9 cellular contexts compared by ENCODE assay signal in the genomic region with DNA sequence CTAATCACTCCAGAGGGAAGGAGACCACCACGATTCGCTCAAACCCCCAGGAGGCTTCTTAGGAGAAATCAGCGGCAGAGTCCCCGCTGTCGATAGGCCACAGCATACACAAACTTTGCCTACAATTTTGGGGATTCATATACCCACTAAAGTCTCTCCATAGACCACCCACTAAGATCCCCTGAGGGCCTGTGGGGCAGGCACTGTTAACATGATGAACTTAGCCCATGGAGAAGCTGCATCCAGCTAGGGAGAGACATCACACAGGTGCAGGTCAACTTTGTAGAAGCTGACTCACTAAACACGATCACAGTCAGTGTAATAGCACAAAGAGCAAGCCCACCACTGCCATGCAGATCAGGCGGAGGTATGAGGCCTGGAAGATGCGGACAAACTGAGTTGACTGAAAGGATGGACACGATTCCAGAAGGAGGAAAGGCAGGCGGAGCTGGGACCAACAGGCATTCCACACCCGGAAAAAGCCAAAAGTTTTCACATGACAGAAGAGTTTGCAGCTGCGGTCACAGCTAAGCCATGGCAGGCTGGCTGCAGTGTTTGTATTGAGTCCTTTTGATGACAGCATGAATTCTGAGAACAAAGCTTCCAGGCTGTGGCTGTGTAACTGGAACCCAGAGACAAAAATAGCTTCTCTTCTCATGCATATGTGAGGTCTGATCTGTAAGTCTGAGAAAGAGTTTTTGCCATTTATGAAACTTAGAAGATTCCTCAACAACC.
DNase-seq lines count a peak whose midpoint lies in the region; ATAC-seq, FAIRE-seq and TF ChIP-seq lines count a peak whose summit lies in the region.
"Had no signal": no experiment of that assay in that cellular context is flagged by ENCODE, and none has a peak within 500 bp of the region (broad histone marks: within the 10 kb centered on the region; RNA-seq: fewer than 3 reads in every experiment).

No MANE protein-coding gene starts in this region.

- dilution Hi-C loops in endothelial cell of umbilical vein (cut with MboI; ENCODE audit: extremely low pct_ligation_motif_present, low sequenced_read_pairs) = no loop called here

- H3K9me3 ChIP-seq in endothelial cell of umbilical vein (replicated peaks; ENCODE audit: control insufficient read depth, insufficient read depth, low read length) = no peaks in the 10 kb centered on the region

- H3K9me3 Mint-ChIP-seq in mesothelial cell of epicardium = no peaks in the 10 kb centered on the region

- TF ChIP-seq CTCF in endothelial cell of umbilical vein (IDR thresholded peaks at IDR 0.05; ENCODE audit: extremely low read depth in 1 of 2, insufficient read depth in 1 of 2, low read depth in 1 of 2, low read length in 2 of 2) (no peak), mesothelial cell of epicardium (IDR thresholded peaks at IDR 0.05; ENCODE audit: unreplicated experiment) (no peak)

- BruUV-seq in endothelial cell of umbilical vein (replicated peaks; lab: Mats Ljungman, UMichigan) = no TSS peak

- no peak overlapping the region for H3K27ac ChIP-seq in endothelial cell of umbilical vein (ENCODE audit: insufficient read depth, low read depth, low read length)

- DNase-seq in AG08395 (ENCODE audit: low spot score) = peak; percentile 72
- DNase-seq in NCI-H510A (lab: John Stamatoyannopoulos, UW) = peak; percentile 29
- peak; percentile 57 for DNase-seq in endothelial cell of umbilical vein (ENCODE audit: low read depth, low spot score)
- peak; percentile 43 to 52 for DNase-seq in lung microvascular endothelial cell (ENCODE audit: low read depth in 2 of 2)
- no peak for DNase-seq in HT-29 (ENCODE audit: low spot score)
- no peak for DNase-seq in mesothelial cell of epicardium (ENCODE audit: low spot score in 2 of 2, unreplicated experiment in 2 of 2)
- DNase-seq: activated CD8-positive, alpha-beta T cell treated with anti-CD3 and anti-CD28 coated beads, Interleukin-2, amount 10 ng/mL, durations not matched to agents 7 days and 5 days had no signal

- H3K4me1 Mint-ChIP-seq in mesothelial cell of epicardium = peaks cover 2% of the 10 kb centered on the region

- POLR2A ChIA-PET in endothelial cell of umbilical vein (lab: Charles Lee) = interaction anchor here (1.1 kb wide), 1 partner anchor 18 kb away, joined by 3 read pairs; no protein-coding TSS in a partner anchor

- no peak overlapping the region for H3K4me3 ChIP-seq in endothelial cell of umbilical vein (replicated peaks in 1 of 3; ENCODE audit: insufficient read depth in 1 of 3, low read depth in 1 of 3, low read length in 3 of 3)

- no peak for ATAC-seq in HG03521 (IDR thresholded peaks at IDR 0.05; ENCODE audit: unreplicated experiment)
- no peak for ATAC-seq in HG02970 (IDR thresholded peaks at IDR 0.05; ENCODE audit: low FRiP score, unreplicated experiment)
- ATAC-seq: activated CD8-positive, alpha-beta T cell treated with anti-CD3 and anti-CD28 coated beads, Interleukin-2, amount 10 ng/mL, durations not matched to agents 7 days and 5 days had no signal

- no peaks in the 10 kb centered on the region for H3K27me3 ChIP-seq in endothelial cell of umbilical vein (ENCODE audit: control insufficient read depth in 2 of 2, insufficient read depth in 2 of 2, low read length in 2 of 2)

- H3K4me1 ChIP-seq in endothelial cell of umbilical vein (ENCODE audit: control insufficient read depth, extremely low read depth, insufficient read depth, low read length) = peaks cover 23% of the 10 kb centered on the region

- no peaks in the 10 kb centered on the region for H3K79me2 ChIP-seq in endothelial cell of umbilical vein (ENCODE audit: control insufficient read depth, insufficient read depth, low read length)

- H3K27me3 Mint-ChIP-seq in mesothelial cell of epicardium (ENCODE audit: low read depth) = no peaks in the 10 kb centered on the region

- no peaks in the 10 kb centered on the region for H3K36me3 Mint-ChIP-seq in mesothelial cell of epicardium

- no peak overlapping the region for H3K4me2 ChIP-seq in endothelial cell of umbilical vein (ENCODE audit: insufficient read depth, low read length)

- H3K36me3 ChIP-seq in endothelial cell of umbilical vein (ENCODE audit: control insufficient read depth in 2 of 2, extremely low read depth in 1 of 2, insufficient read depth in 2 of 2, low read length in 2 of 2) = no peaks in the 10 kb centered on the region

- TF ChIP-seq POLR2A in endothelial cell of umbilical vein (IDR thresholded peaks at IDR 0.05; ENCODE audit: low read depth, low read length) = no peak

- no peaks in the 10 kb centered on the region for H4K20me1 ChIP-seq in endothelial cell of umbilical vein (replicated peaks; ENCODE audit: control insufficient read depth, extremely low read depth, insufficient read depth, low read length)

- CTCF ChIA-PET in endothelial cell of umbilical vein (lab: Charles Lee) = interaction anchor here (0.8 to 1.4 kb wide), 3 partner anchors 10 to 984 kb away, joined by 3 to 10 read pairs (median 5); no protein-coding TSS in a partner anchor

- no peaks in the 10 kb centered on the region for H3K9me1 ChIP-seq in endothelial cell of umbilical vein (replicated peaks; ENCODE audit: control insufficient read depth, extremely low read depth, insufficient read depth, low read length)

- H3K9ac ChIP-seq in endothelial cell of umbilical vein (replicated peaks; ENCODE audit: extremely low read depth, insufficient read depth, low read length) = no peak overlapping the region

- H3K4me3 Mint-ChIP-seq in mesothelial cell of epicardium = no peak overlapping the region
- H3K4me3 Mint-ChIP-seq: activated CD8-positive, alpha-beta T cell treated with anti-CD3 and anti-CD28 coated beads, Interleukin-2, amount 10 ng/mL, durations not matched to agents 7 days and 5 days had no signal

- peak; percentile 80 for FAIRE-seq in endothelial cell of umbilical vein (lab: Jason Lieb, UNC)

- no peak overlapping the region for H3K27ac Mint-ChIP-seq in mesothelial cell of epicardium
- H3K27ac Mint-ChIP-seq: activated CD8-positive, alpha-beta T cell treated with anti-CD3 and anti-CD28 coated beads, Interleukin-2, amount 10 ng/mL, durations not matched to agents 7 days and 5 days had no signal

- H2AFZ ChIP-seq in endothelial cell of umbilical vein (ENCODE audit: low read depth, low read length) = no peak overlapping the region

- intact Hi-C loops in endothelial cell of umbilical vein (cut with micrococcal nuclease) = no loop called here

TF ChIP-seq in endothelial cell of umbilical vein, 7 proteins besides CTCF, POLR2A, EP300 and RAD21:
- TF ChIP-seq JUN (IDR thresholded peaks at IDR 0.05; ENCODE audit: borderline replicate concordance, insufficient read depth, insufficient read length, low read depth) (no peak), GATA2 (IDR thresholded peaks at IDR 0.05; ENCODE audit: insufficient read depth, insufficient read length, low read depth, low read length) (no peak), MYC (IDR thresholded peaks at IDR 0.05; ENCODE audit: low read depth, low read length) (no peak), POLR2AphosphoS5 (IDR thresholded peaks at IDR 0.05; ENCODE audit: insufficient read depth, low read depth, low read length) (no peak), EZH2 (IDR thresholded peaks at IDR 0.05; ENCODE audit: borderline replicate concordance, low read depth, low read length, severe bottlenecking) (no peak), FOS (IDR thresholded peaks at IDR 0.05; ENCODE audit: borderline replicate concordance, insufficient read depth, low read length) (no peak)
- TF ChIP-seq, protein P1, sequence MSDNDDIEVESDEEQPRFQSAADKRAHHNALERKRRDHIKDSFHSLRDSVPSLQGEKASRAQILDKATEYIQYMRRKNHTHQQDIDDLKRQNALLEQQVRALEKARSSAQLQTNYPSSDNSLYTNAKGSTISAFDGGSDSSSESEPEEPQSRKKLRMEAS (IDR thresholded peaks at IDR 0.05; ENCODE audit: insufficient read depth, insufficient read length) = no peak

Comparison
In these comparisons a context has a peak if more than half of its experiments do, and no peak if none do; other contexts are left out.
1. DNase-seq: peak in AG08395 (single experiment), NCI-H510A (single experiment), endothelial cell of umbilical vein (single experiment) and lung microvascular endothelial cell (2 of 2); none in HT-29 (single experiment) and mesothelial cell of epicardium (0 of 2).